In the genomic region with DNA sequence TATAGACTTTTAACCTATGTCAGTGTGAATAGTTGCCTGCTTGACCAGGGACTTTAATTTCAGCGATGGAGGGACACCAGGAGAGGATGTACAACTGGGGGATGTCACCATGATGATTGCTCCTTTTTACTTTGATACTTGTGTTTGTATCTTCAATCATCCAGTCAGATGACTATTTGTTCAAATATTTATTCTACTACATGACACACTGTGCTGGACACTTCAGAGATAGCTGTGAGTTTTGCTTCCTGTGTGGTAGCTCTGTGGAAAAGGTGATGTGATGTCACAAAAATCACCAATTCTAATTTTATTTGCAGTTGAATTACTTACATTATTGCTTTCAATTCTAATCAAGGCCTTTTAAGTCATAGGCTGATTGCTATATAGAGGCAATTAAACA, we compare ENCODE assay signal across 26 cellular contexts.
DNase-seq lines count a peak whose midpoint lies in the region; TF ChIP-seq lines count a peak whose summit lies in the region.
"Had no signal": no experiment of that assay in that cellular context is flagged by ENCODE, and none has a peak within 500 bp of the region (broad histone marks: within the 10 kb centered on the region; RNA-seq: fewer than 3 reads in every experiment).

No MANE protein-coding gene starts in this region.

- no peak for TF ChIP-seq CTCF in epithelial cell of esophagus (IDR thresholded peaks at IDR 0.05; ENCODE audit: insufficient read depth, low read depth, low read length, missing control alignments)

- DNase-seq in DMS153 (lab: John Stamatoyannopoulos, UW): peak; percentile 84
- peak; percentile 19 for DNase-seq in HCEC 1CT
- DNase-seq in NCI-H510A treated with DMSO at 0.1 percent for 48 hours (lab: John Stamatoyannopoulos, UW): peak; percentile 75
- peak; percentile 15 for DNase-seq in epithelial cell of esophagus (ENCODE audit: low read depth)
- DNase-seq in effector CD8-positive, alpha-beta T cell (lab: John Stamatoyannopoulos, UW): no peak
- no peak for DNase-seq in NCI-H1417 treated with DMSO at 0.1 percent for 48 hours (lab: John Stamatoyannopoulos, UW)
- DNase-seq in glomerular visceral epithelial cell (ENCODE audit: extremely low spot score): no peak
- DNase-seq in Kasumi-1 (lab: John Stamatoyannopoulos, UW): no peak
- DNase-seq: activated CD4-positive, alpha-beta T cell treated with anti-CD3 and anti-CD28 coated beads for 36 hours; activated T-cell treated with anti-CD3 and anti-CD28 coated beads for 4 hours; anterior cingulate cortex; effector memory CD8-positive, alpha-beta T cell; foreskin keratinocyte; heart right ventricle; left cardiac atrium; MG63; NCI-H2107; NCI-H524; right lobe of liver; stimulated activated naive CD4-positive, alpha-beta T cell had no signal

- no peak overlapping the region for H3K4me3 ChIP-seq in epithelial cell of esophagus (ENCODE audit: low read length)
- H3K4me3 ChIP-seq: BLaER1, coronary artery, heart right ventricle, K562, MG63, neural progenitor cell, right lobe of liver, SJSA1, suprapubic skin had no signal

Comparison
In these comparisons a context has a peak if more than half of its experiments do, and no peak if none do; other contexts are left out.
1. DNase-seq: peak in DMS153 (single experiment), HCEC 1CT (single experiment), NCI-H510A treated with DMSO at 0.1 percent for 48 hours (single experiment) and epithelial cell of esophagus (single experiment); none in effector CD8-positive, alpha-beta T cell (single experiment), NCI-H1417 treated with DMSO at 0.1 percent for 48 hours (single experiment), glomerular visceral epithelial cell (single experiment) and Kasumi-1 (0 of 2).